In the genomic region with DNA sequence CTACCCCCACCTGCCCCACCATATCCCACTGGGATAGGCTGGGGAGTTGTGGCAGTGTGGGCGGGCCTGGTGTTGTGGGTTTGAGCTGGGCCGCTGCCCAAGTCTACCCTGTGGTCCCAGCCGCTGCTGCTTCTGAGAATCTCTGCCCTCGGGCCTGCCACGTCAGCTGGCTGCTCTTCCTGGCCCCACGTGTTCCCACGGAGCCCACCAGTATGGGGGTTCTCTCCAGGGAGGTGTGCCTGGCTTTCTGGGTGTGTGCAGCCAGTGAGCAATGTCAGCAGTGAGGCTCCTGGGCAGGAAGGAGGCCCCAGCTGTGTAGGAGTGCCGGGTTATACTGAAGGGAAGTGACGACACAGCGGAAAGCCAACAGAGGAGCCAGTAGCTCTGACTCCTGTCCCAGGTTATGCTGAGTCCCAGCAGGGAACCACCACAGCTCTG, we compare ENCODE assay signal across 8 cellular contexts.
DNase-seq lines count a peak whose midpoint lies in the region; ATAC-seq lines count a peak whose summit lies in the region.

No MANE protein-coding gene starts in this region.

- ATAC-seq in GM18511 (IDR thresholded peaks at IDR 0.05; ENCODE audit: unreplicated experiment), result peak; percentile 64
- ATAC-seq in HG03039 (IDR thresholded peaks at IDR 0.05; ENCODE audit: unreplicated experiment), result peak; percentile 28
- ATAC-seq in HG03565 (IDR thresholded peaks at IDR 0.05; ENCODE audit: unreplicated experiment), result no peak

- peak; percentile 61 for DNase-seq in SKM-1 (lab: John Stamatoyannopoulos, UW; ENCODE audit: unreplicated experiment)
- DNase-seq in hepatic stellate cell (ENCODE audit: low spot score), result peak; percentile 72
- DNase-seq in stimulated activated CD4-positive, alpha-beta T cell treated with anti-CD3 and anti-CD28 coated beads, Interleukin-12 subunit alpha, Interleukin-12 subunit beta, amount 100 ng/mL, for 48 hours (ENCODE audit: low read depth in 2 of 3, low spot score in 1 of 3), result peak; percentile 80 to 85 (median 80)
- DNase-seq in NCI-H187 (lab: John Stamatoyannopoulos, UW), result no peak

- H3K4me3 Mint-ChIP-seq in activated naive CD8-positive, alpha-beta T cell, result peak overlapping the region; percentile 85

- H3K4me1 Mint-ChIP-seq in activated naive CD8-positive, alpha-beta T cell (ENCODE audit: low read depth), result peaks cover 72% of the 10 kb centered on the region

- no peaks in the 10 kb centered on the region for H3K36me3 Mint-ChIP-seq in activated naive CD8-positive, alpha-beta T cell

- no peaks in the 10 kb centered on the region for H3K27me3 Mint-ChIP-seq in activated naive CD8-positive, alpha-beta T cell

- peak overlapping the region; percentile 97 for H3K27ac Mint-ChIP-seq in activated naive CD8-positive, alpha-beta T cell

- no peaks in the 10 kb centered on the region for H3K9me3 Mint-ChIP-seq in activated naive CD8-positive, alpha-beta T cell (ENCODE audit: low read depth)

Comparison
In these comparisons a context has a peak if more than half of its experiments do, and no peak if none do; other contexts are left out.
1. DNase-seq: peak in SKM-1 (single experiment), hepatic stellate cell (single experiment) and stimulated activated CD4-positive, alpha-beta T cell treated with anti-CD3 and anti-CD28 coated beads, Interleukin-12 subunit alpha, Interleukin-12 subunit beta, amount 100 ng/mL, for 48 hours (3 of 3); none in NCI-H187 (0 of 2).